8 cellular contexts compared by ENCODE assay signal in the genomic region with DNA sequence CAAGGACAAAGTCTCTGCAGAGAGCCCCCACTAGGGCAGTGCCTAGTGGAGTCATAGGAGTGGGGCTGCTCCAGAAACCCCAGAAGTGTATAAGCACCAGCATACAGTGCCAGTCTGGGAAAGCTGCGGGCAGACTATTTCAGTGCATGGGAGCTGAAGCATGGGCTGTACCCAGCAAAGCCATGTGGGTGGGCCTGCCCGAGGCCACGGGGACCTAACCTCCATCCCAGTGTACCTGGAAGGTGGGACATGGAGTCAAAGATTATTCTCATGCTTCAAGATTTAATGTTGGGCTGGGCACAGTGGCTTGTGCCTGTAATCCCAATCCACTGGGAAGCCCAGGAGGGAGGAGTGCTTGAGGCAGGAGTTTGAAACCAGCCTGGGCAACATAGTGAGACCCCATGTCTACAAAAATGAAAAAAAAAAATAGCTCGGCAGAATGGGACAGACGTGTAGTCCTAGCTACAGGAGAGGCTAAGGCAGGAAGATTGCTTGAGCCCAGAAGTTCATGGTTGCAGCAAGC.
"Had no signal": no experiment of that assay in that cellular context is flagged by ENCODE, and none has a peak within 500 bp of the region (broad histone marks: within the 10 kb centered on the region; RNA-seq: fewer than 3 reads in every experiment).

No MANE protein-coding gene starts in this region.

- H3K27me3 Mint-ChIP-seq: IgD-negative memory B cell had no signal

- FAIRE-seq: HepG2 had no signal

- H3K4me3 ChIP-seq: GM23248 had no signal

- H3K4me1 Mint-ChIP-seq: IgD-negative memory B cell had no signal

- DNase-seq: GM23248, GOT3, H9, HCEC 1CT, KG1 had no signal

- H3K9ac ChIP-seq: GM23248 had no signal

- H3K27ac ChIP-seq: GM23248, HL-60 had no signal

- H3K4me3 Mint-ChIP-seq: IgD-negative memory B cell had no signal

- ATAC-seq: HepG2 had no signal

- H2AFZ ChIP-seq: GM23248 had no signal
